ENCODE assay signal across 2 cellular contexts in genomic region chr12:105876426-105876927, GRCh38.
TF ChIP-seq lines count a peak whose summit lies in the region.

No MANE protein-coding gene starts in this region.

TF ChIP-seq in SK-N-SH, 30 proteins besides CTCF, POLR2A, EP300 and RAD21 (continued from another document):
- no peak for TF ChIP-seq ZBTB33 (IDR thresholded peaks at IDR 0.05; ENCODE audit: borderline replicate concordance, low read depth)
- no peak for TF ChIP-seq FOSL2 (IDR thresholded peaks at IDR 0.05; ENCODE audit: borderline replicate concordance, low read depth)
- no peak for TF ChIP-seq CHD2 (IDR thresholded peaks at IDR 0.05; ENCODE audit: low read length, partially characterized antibody)

TF ChIP-seq in SK-N-SH treated with all-trans-retinoic acid at 6 μM for 48 hours, 23 proteins besides CTCF, POLR2A, EP300 and RAD21 (continued from another document):
- no peak for TF ChIP-seq PATZ1 (CRISPR knock-in tag; IDR thresholded peaks at IDR 0.05; ENCODE audit: borderline replicate concordance)
